In the genomic region with DNA sequence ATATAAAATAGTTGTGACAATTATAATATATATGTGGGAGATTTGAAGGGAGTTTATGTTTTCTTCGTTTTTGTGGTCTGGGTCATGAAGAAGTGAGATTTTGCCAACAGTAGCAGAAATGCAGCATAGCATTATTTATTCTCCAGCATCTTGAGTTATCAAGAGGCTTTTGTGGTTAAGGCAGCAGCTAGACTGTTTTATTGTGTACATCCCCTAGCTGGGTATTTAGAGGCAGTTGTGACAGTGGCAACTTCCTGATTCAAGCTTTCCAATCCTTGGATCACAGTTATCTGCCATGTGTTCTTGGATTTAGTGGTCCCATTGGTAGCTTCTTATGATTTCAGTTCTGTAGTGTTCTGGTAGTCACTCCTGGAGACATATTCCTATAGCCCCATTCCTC, we compare ENCODE assay signal across 18 cellular contexts. TPM values are rescaled to one million over a fixed set of nuclear protein-coding genes. Genes with fewer than 3 reads are reported as not detected.
DNase-seq lines count a peak whose midpoint lies in the region; ATAC-seq, FAIRE-seq and TF ChIP-seq lines count a peak whose summit lies in the region.
"Had no signal": no experiment of that assay in that cellular context is flagged by ENCODE, and none has a peak within 500 bp of the region (broad histone marks: within the 10 kb centered on the region; RNA-seq: fewer than 3 reads in every experiment).

No MANE protein-coding gene starts in this region.

- peaks cover 24% of the 10 kb centered on the region for H3K36me3 Mint-ChIP-seq in CD8-positive, alpha-beta T cell
- no peaks in the 10 kb centered on the region for H3K36me3 Mint-ChIP-seq in T-helper 17 cell (ENCODE audit: low read depth)
- peaks cover 11% of the 10 kb centered on the region for H3K36me3 Mint-ChIP-seq in memory B cell

- DNase-seq in CD8-positive, alpha-beta T cell = no peak
- DNase-seq in GM12892 (ENCODE audit: insufficient read length) (no peak), T-helper 17 cell (no peak), memory B cell (ENCODE audit: low spot score in 2 of 2) (no peak), dermis blood vessel endothelial cell (no peak), AML-193 (lab: John Stamatoyannopoulos, UW) (no peak), NCI-H1694 treated with DMSO at 0.1 percent for 48 hours (lab: John Stamatoyannopoulos, UW) (no peak), glomerular visceral epithelial cell (ENCODE audit: extremely low spot score) (no peak)
- DNase-seq: activated B cell treated with CpG ODN at 0.5 μM for 24 hours; activated CD8-positive, alpha-beta memory T cell treated with anti-CD3 and anti-CD28 coated beads for 24 hours; kidney; MM.1S; NCI-H1930; NCI-H526; SHP77 treated with DMSO at 0.1 percent for 48 hours had no signal

- intact Hi-C loops in CD8-positive, alpha-beta T cell (cut with DNase I, micrococcal nuclease) = no loop called here

- ATAC-seq in CD8-positive, alpha-beta T cell = no peak
- ATAC-seq in T-helper 17 cell (peak; percentile 58), memory B cell (ENCODE audit: low read depth) (peak; percentile 31)
- ATAC-seq: HepG2 had no signal

- H3K27me3 Mint-ChIP-seq in CD8-positive, alpha-beta T cell (ENCODE audit: low read depth) = no peaks in the 10 kb centered on the region
- H3K27me3 Mint-ChIP-seq in T-helper 17 cell = no peaks in the 10 kb centered on the region
- no peaks in the 10 kb centered on the region for H3K27me3 Mint-ChIP-seq in memory B cell
- H3K27me3 Mint-ChIP-seq: activated B cell treated with CpG ODN at 0.5 μM for 24 hours had no signal

- peak; percentile 33 for FAIRE-seq in GM12892 (lab: Jason Lieb, UNC)
- FAIRE-seq: D721Med, HepG2, kidney had no signal

- no peaks in the 10 kb centered on the region for H3K36me3 ChIP-seq in CD8-positive, alpha-beta T cell (ENCODE audit: insufficient read depth, low read length)

- peak overlapping the region; percentile 42 for H3K27ac Mint-ChIP-seq in CD8-positive, alpha-beta T cell
- H3K27ac Mint-ChIP-seq in T-helper 17 cell (peak overlapping the region; percentile 56), memory B cell (no peak overlapping the region)
- H3K27ac Mint-ChIP-seq: activated B cell treated with CpG ODN at 0.5 μM for 24 hours, GM23338 had no signal

- no peaks in the 10 kb centered on the region for H3K9me3 ChIP-seq in CD8-positive, alpha-beta T cell (ENCODE audit: low read length)
- no peaks in the 10 kb centered on the region for H3K9me3 ChIP-seq in T-helper 17 cell (ENCODE audit: control insufficient read depth, low read length, poor library complexity, severe bottlenecking)

- H3K4me3 ChIP-seq in CD8-positive, alpha-beta T cell (ENCODE audit: low read depth, low read length) = no peak overlapping the region
- H3K4me3 ChIP-seq: GM23338 had no signal

- POLR2A ChIA-PET in CD8-positive, alpha-beta T cell (lab: Charles Lee) = no interaction called here

- H3K9me3 Mint-ChIP-seq in CD8-positive, alpha-beta T cell = no peaks in the 10 kb centered on the region
- H3K9me3 Mint-ChIP-seq in memory B cell = no peaks in the 10 kb centered on the region
- H3K9me3 Mint-ChIP-seq: activated B cell treated with CpG ODN at 0.5 μM for 24 hours, GM23338 had no signal

- TF ChIP-seq POLR2A in GM12892 (IDR thresholded peaks at IDR 0.05; ENCODE audit: low read depth, low read length) = no peak

- no peak for TF ChIP-seq CTCF in CD8-positive, alpha-beta T cell (IDR thresholded peaks at IDR 0.05)

- H3K27me3 ChIP-seq in CD8-positive, alpha-beta T cell (ENCODE audit: insufficient read depth, low read length) = no peaks in the 10 kb centered on the region

- CTCF ChIA-PET in CD8-positive, alpha-beta T cell (lab: Charles Lee) = no interaction called here

- H3K4me1 ChIP-seq in CD8-positive, alpha-beta T cell (ENCODE audit: insufficient read depth, low read length) = peaks cover 27% of the 10 kb centered on the region

- H3K4me1 Mint-ChIP-seq in CD8-positive, alpha-beta T cell (ENCODE audit: low read depth) = peaks cover 70% of the 10 kb centered on the region
- H3K4me1 Mint-ChIP-seq in T-helper 17 cell = peaks cover 40% of the 10 kb centered on the region
- peaks cover 19% of the 10 kb centered on the region for H3K4me1 Mint-ChIP-seq in memory B cell

- peak overlapping the region; percentile 26 for H3K4me3 Mint-ChIP-seq in CD8-positive, alpha-beta T cell
- H3K4me3 Mint-ChIP-seq in T-helper 17 cell = no peak overlapping the region
- H3K4me3 Mint-ChIP-seq in memory B cell = no peak overlapping the region
- H3K4me3 Mint-ChIP-seq: activated B cell treated with CpG ODN at 0.5 μM for 24 hours, GM23338 had no signal

- no peak overlapping the region for H3K27ac ChIP-seq in CD8-positive, alpha-beta T cell (ENCODE audit: low read depth, low read length)

RNA-seq across cellular contexts. Expression of gene ARIH1, which starts 29.0 kb away (rescaled TPM):
- total RNA-seq in CD8-positive, alpha-beta T cell = 100 to 1,000 TPM; 343 to 351 TPM
- 34.9 TPM for polyA plus RNA-seq in GM12892 (2012; ENCODE audit: missing spikeins)
- total RNA-seq in T-helper 17 cell = 100 to 1,000 TPM; 202 to 238 TPM
- 38.6 and 50.4 TPM in 2 replicates for total RNA-seq in dermis blood vessel endothelial cell
